In genomic region chr4:113893546-113893945, GRCh38 we compare ENCODE assay signal across 2 cellular contexts.
TF ChIP-seq lines count a peak whose summit lies in the region.

No MANE protein-coding gene starts in this region.

TF ChIP-seq in IMR-90, 13 proteins besides CTCF, POLR2A, EP300 and RAD21:
- no peak for TF ChIP-seq CHD1 (IDR thresholded peaks at IDR 0.05; ENCODE audit: low read depth, low read length)
- TF ChIP-seq SMC3 (IDR thresholded peaks at IDR 0.05; ENCODE audit: low read depth, low read length) = peak; percentile 36
TF ChIP-seq in IMR-90: peak in this region for 1.

TF ChIP-seq in GM12878, 131 proteins besides CTCF, POLR2A, EP300 and RAD21:
- TF ChIP-seq SREBF2 (IDR thresholded peaks at IDR 0.05; ENCODE audit: low read length) (no peak), ZBTB33 (IDR thresholded peaks at IDR 0.05) (no peak), RB1 (IDR thresholded peaks at IDR 0.05; ENCODE audit: borderline replicate concordance) (no peak), TBL1XR1 (IDR thresholded peaks at IDR 0.05; ENCODE audit: low read depth, low read length) (no peak), CHD4 (IDR thresholded peaks at IDR 0.05) (no peak), CBX3 (IDR thresholded peaks at IDR 0.05; ENCODE audit: borderline replicate concordance, low read depth) (no peak), CREB1 (IDR thresholded peaks at IDR 0.05; ENCODE audit: low read depth) (no peak), SRF (IDR thresholded peaks at IDR 0.05; ENCODE audit: low read depth in 2 of 2, low read length in 2 of 2) (no peak), ZNF207 (IDR thresholded peaks at IDR 0.05; ENCODE audit: borderline replicate concordance) (no peak), PAX5 (IDR thresholded peaks at IDR 0.05; ENCODE audit: borderline replicate concordance, low read depth, low read length) (no peak), CBX5 (IDR thresholded peaks at IDR 0.05; ENCODE audit: low read depth) (no peak), RELA (IDR thresholded peaks at IDR 0.05; ENCODE audit: borderline replicate concordance, partially characterized antibody) (no peak), IKZF1 (conservative IDR thresholded peaks at IDR 0.05) (no peak), PML (IDR thresholded peaks at IDR 0.05; ENCODE audit: low read length) (no peak), ASH2L (IDR thresholded peaks at IDR 0.05; ENCODE audit: borderline replicate concordance, low read depth) (no peak), EZH2 (IDR thresholded peaks at IDR 0.05; ENCODE audit: borderline replicate concordance, control insufficient read depth, low read depth, low read length) (no peak), SREBF1 (IDR thresholded peaks at IDR 0.05; ENCODE audit: low read length) (no peak)
